ENCODE assay signal across 14 cellular contexts in the genomic region with DNA sequence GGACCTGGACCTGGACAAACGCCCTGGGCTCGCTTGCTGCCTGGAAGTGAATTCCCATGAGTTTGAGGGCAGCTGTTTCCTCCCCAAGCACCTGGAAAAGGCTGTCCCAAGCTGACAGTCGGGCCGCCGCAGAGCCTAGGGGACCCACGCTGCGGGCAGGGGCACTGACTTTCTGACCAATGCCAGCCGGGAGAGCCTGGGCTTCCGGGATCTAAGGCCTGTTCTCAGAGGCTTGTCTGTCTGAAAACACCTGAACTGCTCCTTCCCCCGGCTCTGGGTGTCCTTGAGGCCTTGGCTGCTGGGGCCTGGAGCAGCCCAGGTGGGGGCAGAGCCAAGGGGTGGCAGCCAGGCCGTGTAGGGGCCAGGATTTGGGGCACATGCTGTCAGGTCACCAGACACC.
DNase-seq lines count a peak whose midpoint lies in the region; ATAC-seq and TF ChIP-seq lines count a peak whose summit lies in the region.
"Had no signal": no experiment of that assay in that cellular context is flagged by ENCODE, and none has a peak within 500 bp of the region (broad histone marks: within the 10 kb centered on the region; RNA-seq: fewer than 3 reads in every experiment).

No MANE protein-coding gene starts in this region.

- DNase-seq in right cardiac atrium, result peak in 2 of 3 donors; percentile 36 to 49
- DNase-seq in heart right ventricle, result no peak
- DNase-seq in dorsolateral prefrontal cortex, result no peak
- DNase-seq in stimulated activated effector memory CD8-positive, alpha-beta T cell treated with anti-CD3 and anti-CD28 coated beads, Interleukin-12 subunit alpha, Interleukin-12 subunit beta, amount 100 ng/mL, for 72 hours (ENCODE audit: low spot score in 2 of 2), result no peak
- DNase-seq in NCI-H446 treated with DMSO at 0.1 percent for 48 hours (lab: John Stamatoyannopoulos, UW), result no peak
- no peak for DNase-seq in NCI-H748 treated with DMSO at 0.1 percent for 48 hours (lab: John Stamatoyannopoulos, UW)
- DNase-seq in activated naive CD4-positive, alpha-beta T cell (lab: John Stamatoyannopoulos, UW), result no peak
- DNase-seq: ACHN; CD4-positive, alpha-beta memory T cell; DMS79 had no signal

- intact Hi-C loops in right cardiac atrium (cut with DNase I), result no loop called here
- intact Hi-C loops in heart right ventricle (cut with DNase I), result loop anchor here in 2 of 10 donors (10.0 kb wide), 2 partner anchors 57 to 107 kb away; no protein-coding TSS in a partner anchor
- intact Hi-C loops in dorsolateral prefrontal cortex (cut with DNase I), result no loop called here

- no peaks in the 10 kb centered on the region for H3K4me1 Mint-ChIP-seq in stimulated activated effector memory CD8-positive, alpha-beta T cell treated with anti-CD3 and anti-CD28 coated beads, Interleukin-12 subunit alpha, Interleukin-12 subunit beta, amount 100 ng/mL, for 72 hours

- H3K27ac ChIP-seq in right cardiac atrium (ENCODE audit: low read length) (no peak overlapping the region), heart right ventricle (no peak overlapping the region), dorsolateral prefrontal cortex (peak overlapping the region in 50 of 59 donors; percentile 9 to 98 (median 91))
- H3K27ac ChIP-seq: C4-2B, HL-60 had no signal

- H3K36me3 ChIP-seq in heart right ventricle, result no peaks in the 10 kb centered on the region

- peak overlapping the region; percentile 29 for H3K27ac Mint-ChIP-seq in stimulated activated effector memory CD8-positive, alpha-beta T cell treated with anti-CD3 and anti-CD28 coated beads, Interleukin-12 subunit alpha, Interleukin-12 subunit beta, amount 100 ng/mL, for 72 hours

- no peak overlapping the region for H3K4me3 Mint-ChIP-seq in stimulated activated effector memory CD8-positive, alpha-beta T cell treated with anti-CD3 and anti-CD28 coated beads, Interleukin-12 subunit alpha, Interleukin-12 subunit beta, amount 100 ng/mL, for 72 hours
- H3K4me3 Mint-ChIP-seq: CD4-positive, alpha-beta memory T cell had no signal

- H3K4me1 ChIP-seq in right cardiac atrium (ENCODE audit: control insufficient read depth, insufficient read depth, low read length) (no peaks in the 10 kb centered on the region), heart right ventricle (no peaks in the 10 kb centered on the region)

- H3K9me3 ChIP-seq in right cardiac atrium (ENCODE audit: control insufficient read depth, low read length), result no peaks in the 10 kb centered on the region
- H3K9me3 ChIP-seq in heart right ventricle, result no peaks in the 10 kb centered on the region

- ATAC-seq in right cardiac atrium, result no peak
- no peak for ATAC-seq in heart right ventricle
- no peak for ATAC-seq in stimulated activated effector memory CD8-positive, alpha-beta T cell treated with anti-CD3 and anti-CD28 coated beads, Interleukin-12 subunit alpha, Interleukin-12 subunit beta, amount 100 ng/mL, for 72 hours
- ATAC-seq: GM12878, HCT116 had no signal

- TF ChIP-seq CTCF in heart right ventricle (IDR thresholded peaks at IDR 0.05) (no peak), dorsolateral prefrontal cortex (IDR thresholded peaks at IDR 0.05 in 54 of 56, conservative IDR thresholded peaks at IDR 0.05 in 2 of 56; ENCODE audit: low read depth in 1 of 56, partially characterized antibody in 56 of 56) (no peak)

- WGBS in right cardiac atrium, result 78% methylated on average over 11 of the region's 11 CpGs
- 75 to 77% methylated on average over 11 of the region's 11 CpGs for WGBS in heart right ventricle, 2 donors

- H3K4me3 ChIP-seq in right cardiac atrium (ENCODE audit: low read length) (no peak overlapping the region), heart right ventricle (no peak overlapping the region), dorsolateral prefrontal cortex (no peak overlapping the region)
- H3K4me3 ChIP-seq: GM12878 had no signal

- peaks cover 5% of the 10 kb centered on the region for H3K36me3 Mint-ChIP-seq in stimulated activated effector memory CD8-positive, alpha-beta T cell treated with anti-CD3 and anti-CD28 coated beads, Interleukin-12 subunit alpha, Interleukin-12 subunit beta, amount 100 ng/mL, for 72 hours

- H3K27me3 ChIP-seq in right cardiac atrium (ENCODE audit: control insufficient read depth, insufficient read depth) (no peaks in the 10 kb centered on the region), heart right ventricle (no peaks in the 10 kb centered on the region), dorsolateral prefrontal cortex (no peaks in the 10 kb centered on the region)

- no peaks in the 10 kb centered on the region for H3K9me3 Mint-ChIP-seq in stimulated activated effector memory CD8-positive, alpha-beta T cell treated with anti-CD3 and anti-CD28 coated beads, Interleukin-12 subunit alpha, Interleukin-12 subunit beta, amount 100 ng/mL, for 72 hours

Comparison
In these comparisons a context has a peak if more than half of its experiments do, and no peak if none do; other contexts are left out.
1. DNase-seq: peak in right cardiac atrium (2 of 3); none in heart right ventricle (0 of 2), dorsolateral prefrontal cortex (0 of 10), stimulated activated effector memory CD8-positive, alpha-beta T cell treated with anti-CD3 and anti-CD28 coated beads, Interleukin-12 subunit alpha, Interleukin-12 subunit beta, amount 100 ng/mL, for 72 hours (0 of 2), NCI-H446 treated with DMSO at 0.1 percent for 48 hours (single experiment), NCI-H748 treated with DMSO at 0.1 percent for 48 hours (single experiment) and activated naive CD4-positive, alpha-beta T cell (0 of 4).
2. H3K27ac ChIP-seq: peak in dorsolateral prefrontal cortex (50 of 59); none in right cardiac atrium (single experiment) and heart right ventricle (0 of 10).